In genomic region chr10:69329721-69330178, GRCh38 we compare ENCODE assay signal across 18 cellular contexts. TPM values are rescaled to one million over a fixed set of nuclear protein-coding genes. Genes with fewer than 3 reads are reported as not detected.
DNase-seq lines count a peak whose midpoint lies in the region; ATAC-seq, FAIRE-seq and TF ChIP-seq lines count a peak whose summit lies in the region.
"Had no signal": no experiment of that assay in that cellular context is flagged by ENCODE, and none has a peak within 500 bp of the region (broad histone marks: within the 10 kb centered on the region; RNA-seq: fewer than 3 reads in every experiment).

No MANE protein-coding gene starts in this region.

- H3K36me3 Mint-ChIP-seq in CD4-positive, alpha-beta memory T cell: peaks cover 11 to 19% of the 10 kb centered on the region in 2 donors

- peaks cover 95% of the 10 kb centered on the region for H3K79me2 ChIP-seq in osteoblast (ENCODE audit: insufficient read depth, low read length)

- peak overlapping the region in 1 of 8 donors; percentile 55 for H3K4me3 Mint-ChIP-seq in CD4-positive, alpha-beta memory T cell
- H3K4me3 Mint-ChIP-seq: activated CD4-positive, alpha-beta T cell treated with anti-CD3 and anti-CD28 coated beads, Interleukin-2, amount 10 ng/mL, durations not matched to agents 7 days and 5 days had no signal

- TF ChIP-seq EP300 in gastroesophageal sphincter (IDR thresholded peaks at IDR 0.05): no peak

- H3K27me3 ChIP-seq in CD4-positive, alpha-beta memory T cell (ENCODE audit: insufficient read depth, low read length): no peaks in the 10 kb centered on the region
- H3K27me3 ChIP-seq in HUES64 (ENCODE audit: insufficient read depth, low read length) (no peaks in the 10 kb centered on the region), gastroesophageal sphincter (no peaks in the 10 kb centered on the region), osteoblast (ENCODE audit: insufficient read depth, low read length) (no peaks in the 10 kb centered on the region), small intestine (ENCODE audit: control insufficient read depth in 2 of 2, insufficient read depth in 2 of 2, low read length in 2 of 2) (no peaks in the 10 kb centered on the region)

- FAIRE-seq in small intestine (lab: Jason Lieb, UNC): no peak
- no peak for FAIRE-seq in H54 (lab: Jason Lieb, UNC)
- FAIRE-seq: GM12878 had no signal

- TF ChIP-seq CTCF in gastroesophageal sphincter (IDR thresholded peaks at IDR 0.05) (no peak), osteoblast (IDR thresholded peaks at IDR 0.05; ENCODE audit: extremely low read depth, low read depth, low read length) (no peak)

- H3K9me3 ChIP-seq in CD4-positive, alpha-beta memory T cell (ENCODE audit: control insufficient read depth in 1 of 2, low read length in 2 of 2): no peaks in the 10 kb centered on the region
- H3K9me3 ChIP-seq in HUES64 (ENCODE audit: insufficient read depth, low read depth, low read length) (no peaks in the 10 kb centered on the region), gastroesophageal sphincter (no peaks in the 10 kb centered on the region), osteoblast (ENCODE audit: low read depth, low read length) (no peaks in the 10 kb centered on the region), small intestine (ENCODE audit: control insufficient read depth, low read depth) (no peaks in the 10 kb centered on the region)

- H3K9ac ChIP-seq in HUES64 (ENCODE audit: low read depth, low read length): peak overlapping the region; percentile 64

- TF ChIP-seq POLR2A in gastroesophageal sphincter (IDR thresholded peaks at IDR 0.05) (no peak), H54 (IDR thresholded peaks at IDR 0.05; ENCODE audit: low read depth, low read length) (no peak)

- H3K27ac ChIP-seq in CD4-positive, alpha-beta memory T cell (ENCODE audit: low read depth, low read length): no peak overlapping the region
- H3K27ac ChIP-seq in HUES64 (ENCODE audit: low read depth, low read length) (peak overlapping the region; percentile 96), gastroesophageal sphincter (peak overlapping the region; percentile 54 to 90 (median 84)), osteoblast (ENCODE audit: low read depth, low read length) (no peak overlapping the region), small intestine (ENCODE audit: low read depth in 1 of 2, low read length in 1 of 2) (no peak overlapping the region)

- WGBS in HUES64: 8% methylated on average over 2 of the region's 3 CpGs
- 72 to 100% methylated on average over 2 to 3 of the region's 3 CpGs for WGBS in gastroesophageal sphincter (ENCODE audit: low coverage in 1 of 2), 2 donors
- WGBS in small intestine, 3 donors: 85 to 94% (median 87%) methylated on average over 3 of the region's 3 CpGs

- peaks cover 26% of the 10 kb centered on the region for H4K20me1 ChIP-seq in osteoblast (ENCODE audit: insufficient read depth, low read length)

- no peaks in the 10 kb centered on the region for H3K9me3 Mint-ChIP-seq in CD4-positive, alpha-beta memory T cell
- H3K9me3 Mint-ChIP-seq: activated CD4-positive, alpha-beta T cell treated with anti-CD3 and anti-CD28 coated beads, Interleukin-2, amount 10 ng/mL, durations not matched to agents 7 days and 5 days; activated T-helper 17 cell treated with anti-CD3 and anti-CD28 coated beads, Interleukin-2, amount 50 U/mL, for 72 hours; stimulated activated naive B cell treated with anti-CD40 and anti-IgM and Interleukin-4, amounts not matched to agents 10 μg/mL and 1 μg/mL and 100 μg/mL, for 72 hours had no signal

- intact Hi-C loops in CD4-positive, alpha-beta memory T cell (cut with micrococcal nuclease): loop anchor here (2.0 kb wide), 1 partner anchor 15 kb away; no protein-coding TSS in a partner anchor

- ATAC-seq in gastroesophageal sphincter: no peak
- ATAC-seq: activated T-helper 17 cell treated with anti-CD3 and anti-CD28 coated beads, Interleukin-2, amount 50 U/mL, for 72 hours; GM12878; PC-3; stimulated activated naive B cell treated with anti-CD40 and anti-IgM and Interleukin-4, amounts not matched to agents 10 μg/mL and 1 μg/mL and 100 μg/mL, for 72 hours had no signal

- H3K4me3 ChIP-seq in CD4-positive, alpha-beta memory T cell (ENCODE audit: low read length in 2 of 2): no peak overlapping the region
- H3K4me3 ChIP-seq in HUES64 (ENCODE audit: low read length) (no peak overlapping the region; the same call in 1 of the 2 replicates), gastroesophageal sphincter (no peak overlapping the region), osteoblast (ENCODE audit: insufficient read depth, low read length) (no peak overlapping the region), small intestine (ENCODE audit: low read depth in 1 of 2, low read length in 2 of 2) (no peak overlapping the region)
- H3K4me3 ChIP-seq: GM12878 had no signal

- CTCF ChIA-PET in CD4-positive, alpha-beta memory T cell (lab: Charles Lee; ENCODE audit: partially characterized antibody): no interaction called here

- DNase-seq in CD4-positive, alpha-beta memory T cell: no peak
- DNase-seq in osteoblast (ENCODE audit: insufficient read length, low spot score, missing footprints) (peak; percentile 44), RPMI8226 (no peak), small intestine (no peak), H54 (ENCODE audit: insufficient read length, low spot score) (no peak)
- DNase-seq in stimulated activated CD4-positive, alpha-beta T cell treated with anti-CD3 and anti-CD28 coated beads, Interleukin-2, amount 100 ng/mL, for 48 hours: no peak
- DNase-seq: activated CD4-positive, alpha-beta T cell treated with anti-CD3 and anti-CD28 coated beads, Interleukin-2, amount 10 ng/mL, durations not matched to agents 7 days and 5 days; caudate nucleus; hypothalamus; NCI-H1436; NCI-H510A treated with DMSO at 0.1 percent for 48 hours; PC-3; stimulated activated CD4-positive, alpha-beta T cell treated with anti-CD3 and anti-CD28 coated beads, Interleukin-4, amount 100 ng/mL, for 24 hours; stimulated activated naive B cell treated with anti-CD40 and anti-IgM and Interleukin-4, amounts not matched to agents 10 μg/mL and 1 μg/mL and 100 μg/mL, for 72 hours had no signal

- peaks cover 13% of the 10 kb centered on the region for H3K36me3 ChIP-seq in CD4-positive, alpha-beta memory T cell (ENCODE audit: insufficient read depth, low read length)
- peaks cover 14% of the 10 kb centered on the region; the same call in 1 of the 2 replicates for H3K36me3 ChIP-seq in HUES64 (ENCODE audit: insufficient read depth, low read length)
- H3K36me3 ChIP-seq in gastroesophageal sphincter: no peaks in the 10 kb centered on the region
- peaks cover 22% of the 10 kb centered on the region for H3K36me3 ChIP-seq in osteoblast (ENCODE audit: insufficient read depth, low read length)
- peaks cover 0 to 2% of the 10 kb centered on the region in 2 donors for H3K36me3 ChIP-seq in small intestine (ENCODE audit: control insufficient read depth in 2 of 2, insufficient read depth in 2 of 2, low read length in 2 of 2)

- peaks cover 40 to 88% (median 63%) of the 10 kb centered on the region in 4 donors for H3K4me1 Mint-ChIP-seq in CD4-positive, alpha-beta memory T cell

- peak overlapping the region; percentile 48 to 88 (median 79) for H3K27ac Mint-ChIP-seq in CD4-positive, alpha-beta memory T cell
- H3K27ac Mint-ChIP-seq: activated T-helper 17 cell treated with anti-CD3 and anti-CD28 coated beads, Interleukin-2, amount 50 U/mL, for 72 hours had no signal

- no peak overlapping the region for H2AFZ ChIP-seq in osteoblast (ENCODE audit: low read length)

- H3K27me3 Mint-ChIP-seq in CD4-positive, alpha-beta memory T cell: no peaks in the 10 kb centered on the region
- H3K27me3 Mint-ChIP-seq: activated CD4-positive, alpha-beta T cell treated with anti-CD3 and anti-CD28 coated beads, Interleukin-2, amount 10 ng/mL, durations not matched to agents 7 days and 5 days; activated T-helper 17 cell treated with anti-CD3 and anti-CD28 coated beads, Interleukin-2, amount 50 U/mL, for 72 hours; stimulated activated naive B cell treated with anti-CD40 and anti-IgM and Interleukin-4, amounts not matched to agents 10 μg/mL and 1 μg/mL and 100 μg/mL, for 72 hours had no signal

- H3K4me1 ChIP-seq in CD4-positive, alpha-beta memory T cell (ENCODE audit: insufficient read depth, low read length): peaks cover 77% of the 10 kb centered on the region
- H3K4me1 ChIP-seq in HUES64 (ENCODE audit: insufficient read depth, low read length) (peaks cover 78% of the 10 kb centered on the region), gastroesophageal sphincter (peaks cover 16 to 98% (median 47%) of the 10 kb centered on the region in 3 donors), osteoblast (ENCODE audit: insufficient read depth, low read length) (peaks cover 48% of the 10 kb centered on the region), small intestine (ENCODE audit: control insufficient read depth in 2 of 2, insufficient read depth in 1 of 2, low read depth in 1 of 2, low read length in 1 of 2) (peaks cover 0 to 3% of the 10 kb centered on the region in 2 donors)

- POLR2A ChIA-PET in CD4-positive, alpha-beta memory T cell (lab: Charles Lee; ENCODE audit: partially characterized antibody): interaction anchor here (3.9 kb wide), 1 partner anchor 11 kb away, joined by 45 read pairs; no protein-coding TSS in a partner anchor

- no peak overlapping the region for H3K4me2 ChIP-seq in osteoblast (ENCODE audit: insufficient read depth, low read length)

RNA-seq across cellular contexts. Expression of gene HK1, which starts 51.5 kb away (rescaled TPM):
- total RNA-seq in CD4-positive, alpha-beta memory T cell: 10 to 100 TPM; 68.6 to 70.1 TPM
- polyA plus RNA-seq in CD4-positive, alpha-beta memory T cell: 100 to 1,000 TPM; 153 to 156 TPM
- polyA plus RNA-seq in HUES64 (2013, experiment 1 of 2): 92.2 TPM
- polyA plus RNA-seq in HUES64 (2013, experiment 2 of 2): 96.4 TPM
- total RNA-seq in gastroesophageal sphincter (100 to 1,000 TPM in 3 of 4 donors, 10 to 100 TPM in 1; 92.5 to 216 (median 126) TPM), osteoblast (99.6 and 111 TPM in 2 replicates)
- 10 to 100 TPM in 1 of 3 donors, 1 to 10 TPM in 2; 3.8 to 21.8 (median 10.0) TPM for polyA plus RNA-seq in small intestine

Comparison
In these comparisons a context has a peak if more than half of its experiments do, and no peak if none do; other contexts are left out.
1. H3K27ac ChIP-seq: peak in HUES64 (single experiment) and gastroesophageal sphincter (4 of 4); none in CD4-positive, alpha-beta memory T cell (single experiment), osteoblast (single experiment) and small intestine (0 of 2).